9 cellular contexts compared by ENCODE assay signal in genomic region chr5:160311491-160312138, GRCh38.
DNase-seq lines count a peak whose midpoint lies in the region; TF ChIP-seq lines count a peak whose summit lies in the region.
"Had no signal": no experiment of that assay in that cellular context is flagged by ENCODE, and none has a peak within 500 bp of the region (broad histone marks: within the 10 kb centered on the region; RNA-seq: fewer than 3 reads in every experiment).

No MANE protein-coding gene starts in this region.

- peak overlapping the region; percentile 46 for H3K27ac ChIP-seq in epithelial cell of prostate

- H3K4me3 ChIP-seq in NB4 (ENCODE audit: low read depth, low read length), result peak overlapping the region; percentile 82

- no peak for TF ChIP-seq POLR2A in NB4 (IDR thresholded peaks at IDR 0.05; ENCODE audit: extremely low read depth, insufficient read length)

- peak overlapping the region; percentile 91 to 96 (median 95) for H3K4me3 Mint-ChIP-seq in nephron

- peaks cover 15% of the 10 kb centered on the region for H3K27me3 Mint-ChIP-seq in nephron (ENCODE audit: low read depth)

- TF ChIP-seq CTCF in NB4 (IDR thresholded peaks at IDR 0.05; ENCODE audit: low read depth, low read length) (no peak), nephron (IDR thresholded peaks at IDR 0.05; ENCODE audit: unreplicated experiment in 3 of 3) (no peak)

- H3K36me3 Mint-ChIP-seq in nephron (ENCODE audit: low read depth), result peaks cover 13% of the 10 kb centered on the region
- H3K36me3 Mint-ChIP-seq: CD4-positive, CD25-positive, alpha-beta regulatory T cell had no signal

- DNase-seq in NCI-H748 (lab: John Stamatoyannopoulos, UW; ENCODE audit: unreplicated experiment), result peak; percentile 53
- no peak for DNase-seq in NCI-H748 treated with DMSO at 0.1 percent for 48 hours (lab: John Stamatoyannopoulos, UW)
- DNase-seq in NB4 (ENCODE audit: low read depth), result peak; percentile 56
- DNase-seq in epithelial cell of prostate (ENCODE audit: low read depth, low spot score), result no peak
- no peak for DNase-seq in NCI-H1694 treated with DMSO at 0.1 percent for 48 hours (lab: John Stamatoyannopoulos, UW)
- DNase-seq in activated CD4-positive, CD25-positive, alpha-beta regulatory T cell treated with anti-CD3 and anti-CD28 coated beads, Interleukin-2, amount 50 U/mL, for 72 hours, result no peak
- DNase-seq in inferior parietal cortex (ENCODE audit: extremely low spot score), result no peak

- H3K9me3 Mint-ChIP-seq in nephron, result no peaks in the 10 kb centered on the region

- peaks cover 14% of the 10 kb centered on the region for H3K4me1 Mint-ChIP-seq in nephron

- peak overlapping the region in 2 of 3 experiments; percentile 62 to 73 for H3K27ac Mint-ChIP-seq in nephron
- H3K27ac Mint-ChIP-seq: CD4-positive, CD25-positive, alpha-beta regulatory T cell had no signal

Comparison
In these comparisons a context has a peak if more than half of its experiments do, and no peak if none do; other contexts are left out.
1. DNase-seq: peak in NCI-H748 (single experiment) and NB4 (single experiment); none in NCI-H748 treated with DMSO at 0.1 percent for 48 hours (single experiment), epithelial cell of prostate (single experiment), NCI-H1694 treated with DMSO at 0.1 percent for 48 hours (single experiment), activated CD4-positive, CD25-positive, alpha-beta regulatory T cell treated with anti-CD3 and anti-CD28 coated beads, Interleukin-2, amount 50 U/mL, for 72 hours (single experiment) and inferior parietal cortex (single experiment).